25 cellular contexts compared by ENCODE assay signal in genomic region chr7:251005-251404, GRCh38. TPM values are rescaled to one million over a fixed set of nuclear protein-coding genes. Genes with fewer than 3 reads are reported as not detected.
DNase-seq lines count a peak whose midpoint lies in the region; ATAC-seq, FAIRE-seq and TF ChIP-seq lines count a peak whose summit lies in the region.
"Had no signal": no experiment of that assay in that cellular context is flagged by ENCODE, and none has a peak within 500 bp of the region (broad histone marks: within the 10 kb centered on the region; RNA-seq: fewer than 3 reads in every experiment).

No MANE protein-coding gene starts in this region.

- WGBS in lower leg skin, 2 donors = 94 to 96% methylated on average over 18 to 20 of the region's 20 CpGs

- H3K4me3 Mint-ChIP-seq in stimulated activated naive CD8-positive, alpha-beta T cell treated with anti-CD3 and anti-CD28 coated beads, Interleukin-15, amount 100 ng/mL, for 72 hours = no peak overlapping the region
- H3K4me3 Mint-ChIP-seq in glutamatergic neuron (ENCODE audit: unreplicated experiment) (no peak overlapping the region), nephron progenitor cell (no peak overlapping the region)
- H3K4me3 Mint-ChIP-seq in activated T-cell treated with anti-CD3 and anti-CD28 coated beads, Interleukin-2, amount 50 U/mL, for 24 hours = no peak overlapping the region
- H3K4me3 Mint-ChIP-seq: CD4-positive, alpha-beta memory T cell; GM23338; H9 had no signal

- DNase-seq in stimulated activated naive CD8-positive, alpha-beta T cell treated with anti-CD3 and anti-CD28 coated beads, Interleukin-15, amount 100 ng/mL, for 72 hours = no peak
- DNase-seq in stimulated activated naive CD8-positive, alpha-beta T cell treated with anti-CD3 and anti-CD28 coated beads, Interleukin-15, Interleukin-2, amounts not matched to agents 100 U/mL and 50 U/mL, for 24 hours = no peak
- DNase-seq in glutamatergic neuron (no peak), nephron progenitor cell (no peak), urothelium cell line (ENCODE audit: low spot score) (no peak), lower leg skin (ENCODE audit: low spot score in 2 of 2) (no peak), MV-4-11 (lab: John Stamatoyannopoulos, UW) (no peak)
- DNase-seq in activated T-cell treated with anti-CD3 and anti-CD28 coated beads, Interleukin-2, amount 50 U/mL, for 24 hours = no peak
- DNase-seq: C1 segment of cervical spinal cord; Calu3; CD4-positive, alpha-beta memory T cell; COR-L47; DMS53; DMS79 treated with DMSO at 0.1 percent for 48 hours; GF-D8; H9 had no signal

- H3K27ac Mint-ChIP-seq in stimulated activated naive CD8-positive, alpha-beta T cell treated with anti-CD3 and anti-CD28 coated beads, Interleukin-15, amount 100 ng/mL, for 72 hours = no peak overlapping the region
- H3K27ac Mint-ChIP-seq in glutamatergic neuron (ENCODE audit: unreplicated experiment) = peak overlapping the region; percentile 17
- H3K27ac Mint-ChIP-seq in nephron progenitor cell = peak overlapping the region; percentile 48
- no peak overlapping the region for H3K27ac Mint-ChIP-seq in activated T-cell treated with anti-CD3 and anti-CD28 coated beads, Interleukin-2, amount 50 U/mL, for 24 hours
- H3K27ac Mint-ChIP-seq: CD4-positive, alpha-beta memory T cell; GM23338 had no signal

- peak; percentile 72 for ATAC-seq in stimulated activated naive CD8-positive, alpha-beta T cell treated with anti-CD3 and anti-CD28 coated beads, Interleukin-15, amount 100 ng/mL, for 72 hours
- ATAC-seq in stimulated activated naive CD8-positive, alpha-beta T cell treated with anti-CD3 and anti-CD28 coated beads, Interleukin-15, Interleukin-2, amounts not matched to agents 100 U/mL and 50 U/mL, for 24 hours = no peak
- ATAC-seq: GM23338, HCT116 had no signal

- TF ChIP-seq POLR2A in lower leg skin (IDR thresholded peaks at IDR 0.05) = no peak

- no peaks in the 10 kb centered on the region for H3K9me3 Mint-ChIP-seq in stimulated activated naive CD8-positive, alpha-beta T cell treated with anti-CD3 and anti-CD28 coated beads, Interleukin-15, amount 100 ng/mL, for 72 hours
- H3K9me3 Mint-ChIP-seq in glutamatergic neuron (ENCODE audit: unreplicated experiment) (peaks cover 22% of the 10 kb centered on the region), nephron progenitor cell (peaks cover 16% of the 10 kb centered on the region)
- H3K9me3 Mint-ChIP-seq in activated T-cell treated with anti-CD3 and anti-CD28 coated beads, Interleukin-2, amount 50 U/mL, for 24 hours = no peaks in the 10 kb centered on the region
- H3K9me3 Mint-ChIP-seq: CD4-positive, alpha-beta memory T cell had no signal

- no peaks in the 10 kb centered on the region for H3K4me1 Mint-ChIP-seq in stimulated activated naive CD8-positive, alpha-beta T cell treated with anti-CD3 and anti-CD28 coated beads, Interleukin-15, amount 100 ng/mL, for 72 hours
- peaks cover 8% of the 10 kb centered on the region for H3K4me1 Mint-ChIP-seq in glutamatergic neuron (ENCODE audit: low read depth, unreplicated experiment)
- H3K4me1 Mint-ChIP-seq in nephron progenitor cell = peaks cover 13% of the 10 kb centered on the region
- H3K4me1 Mint-ChIP-seq in activated T-cell treated with anti-CD3 and anti-CD28 coated beads, Interleukin-2, amount 50 U/mL, for 24 hours (ENCODE audit: low read depth) = no peaks in the 10 kb centered on the region
- H3K4me1 Mint-ChIP-seq: CD4-positive, alpha-beta memory T cell; GM23338; H9 had no signal

- TF ChIP-seq CTCF in glutamatergic neuron (IDR thresholded peaks at IDR 0.05; ENCODE audit: partially characterized antibody, unreplicated experiment) (no peak), nephron progenitor cell (IDR thresholded peaks at IDR 0.05) (no peak), lower leg skin (IDR thresholded peaks at IDR 0.05) (no peak)

- peak; percentile 70 for FAIRE-seq in urothelium cell line (lab: Jason Lieb, UNC)
- FAIRE-seq: GM12891, GM18507 had no signal

- H3K4me3 ChIP-seq in lower leg skin (ENCODE audit: low read depth, poor library complexity, severe bottlenecking) = no peak overlapping the region
- H3K4me3 ChIP-seq: GM23338 had no signal

- intact Hi-C loops in lower leg skin (cut with DNase I; ENCODE audit: low total_unique reads) = no loop called here

- H3K36me3 Mint-ChIP-seq in glutamatergic neuron (ENCODE audit: unreplicated experiment) (peaks cover 26% of the 10 kb centered on the region), nephron progenitor cell (ENCODE audit: low read depth) (peaks cover 11% of the 10 kb centered on the region)
- H3K36me3 Mint-ChIP-seq in activated T-cell treated with anti-CD3 and anti-CD28 coated beads, Interleukin-2, amount 50 U/mL, for 24 hours (ENCODE audit: low read depth) = no peaks in the 10 kb centered on the region
- H3K36me3 Mint-ChIP-seq: CD4-positive, alpha-beta memory T cell had no signal

- H3K27me3 Mint-ChIP-seq in stimulated activated naive CD8-positive, alpha-beta T cell treated with anti-CD3 and anti-CD28 coated beads, Interleukin-15, amount 100 ng/mL, for 72 hours = no peaks in the 10 kb centered on the region
- peaks cover 10% of the 10 kb centered on the region for H3K27me3 Mint-ChIP-seq in glutamatergic neuron (ENCODE audit: unreplicated experiment)
- H3K27me3 Mint-ChIP-seq in nephron progenitor cell (ENCODE audit: low read depth, poor library complexity) = peaks cover 6% of the 10 kb centered on the region
- H3K27me3 Mint-ChIP-seq in activated T-cell treated with anti-CD3 and anti-CD28 coated beads, Interleukin-2, amount 50 U/mL, for 24 hours = no peaks in the 10 kb centered on the region

RNA-seq across cellular contexts. Expression of gene FOXL3, which starts 39.0 kb away (rescaled TPM):
- not detected for total RNA-seq in glutamatergic neuron (ENCODE audit: unreplicated experiment)
- total RNA-seq in lower leg skin = not detected
- total RNA-seq: A172; A673; Calu3; CD4-positive, alpha-beta memory T cell; Daoy; G401; GM23338; H4; H9 had no signal

RNA-seq across cellular contexts. Expression of gene FAM20C, which starts 58.6 kb away (rescaled TPM):
- total RNA-seq in glutamatergic neuron (ENCODE audit: unreplicated experiment) = 199 TPM
- 10 to 100 TPM; 17.3 to 20.7 (median 19.8) TPM for total RNA-seq in lower leg skin

Comparison
In these comparisons a context has a peak if more than half of its experiments do, and no peak if none do; other contexts are left out.
1. H3K27ac Mint-ChIP-seq: peak in glutamatergic neuron (single experiment) and nephron progenitor cell (single experiment); none in stimulated activated naive CD8-positive, alpha-beta T cell treated with anti-CD3 and anti-CD28 coated beads, Interleukin-15, amount 100 ng/mL, for 72 hours (0 of 2) and activated T-cell treated with anti-CD3 and anti-CD28 coated beads, Interleukin-2, amount 50 U/mL, for 24 hours (single experiment).